In genomic region chr2:178479275-178479616, GRCh38 we compare ENCODE assay signal across 9 cellular contexts. TPM values are rescaled to one million over a fixed set of nuclear protein-coding genes. Genes with fewer than 3 reads are reported as not detected.
DNase-seq lines count a peak whose midpoint lies in the region; ATAC-seq, FAIRE-seq and TF ChIP-seq lines count a peak whose summit lies in the region.
"Had no signal": no experiment of that assay in that cellular context is flagged by ENCODE, and none has a peak within 500 bp of the region (broad histone marks: within the 10 kb centered on the region; RNA-seq: fewer than 3 reads in every experiment).

No MANE protein-coding gene starts in this region.

- no peaks in the 10 kb centered on the region for H3K27me3 ChIP-seq in keratinocyte (ENCODE audit: control insufficient read depth, extremely low read depth, insufficient read depth, low read length)

- H3K79me2 ChIP-seq in keratinocyte (ENCODE audit: control insufficient read depth, insufficient read depth, low read length), result peaks cover 30% of the 10 kb centered on the region

- H4K20me1 ChIP-seq in keratinocyte (ENCODE audit: control insufficient read depth, extremely low read depth, insufficient read depth, low read length), result no peaks in the 10 kb centered on the region

- H3K27ac Mint-ChIP-seq in T-helper 2 cell treated with Interferon-gamma antibody and Interleukin-4, amounts not matched to agents 5 μg/mL and 100 μg/mL, for 36 hours, result peak overlapping the region; percentile 95
- H3K27ac Mint-ChIP-seq in activated T-helper 17 cell treated with anti-CD3 and anti-CD28 coated beads, Interleukin-2, amount 50 U/mL, for 72 hours, result peak overlapping the region; percentile 98

- no peaks in the 10 kb centered on the region for H3K36me3 ChIP-seq in keratinocyte (ENCODE audit: control insufficient read depth in 2 of 2, extremely low read depth in 1 of 2, insufficient read depth in 2 of 2, low read length in 2 of 2)

- no peak for DNase-seq in T-helper 2 cell treated with Interferon-gamma antibody and Interleukin-4, amounts not matched to agents 5 μg/mL and 100 μg/mL, for 36 hours (ENCODE audit: low spot score)
- DNase-seq in T-helper 2 cell (no peak), keratinocyte (ENCODE audit: low read depth, low spot score) (no peak), superior temporal gyrus (ENCODE audit: extremely low spot score) (peak; percentile 44), iPS-NIHi7 (ENCODE audit: extremely low spot score) (no peak)

- no peaks in the 10 kb centered on the region for H3K27me3 Mint-ChIP-seq in T-helper 2 cell treated with Interferon-gamma antibody and Interleukin-4, amounts not matched to agents 5 μg/mL and 100 μg/mL, for 36 hours (ENCODE audit: low read depth)
- no peaks in the 10 kb centered on the region for H3K27me3 Mint-ChIP-seq in activated T-helper 17 cell treated with anti-CD3 and anti-CD28 coated beads, Interleukin-2, amount 50 U/mL, for 72 hours

- peak overlapping the region; percentile 75 for H3K9ac ChIP-seq in keratinocyte (ENCODE audit: control insufficient read depth, extremely low read depth, insufficient read depth, low read length)

- peaks cover 43% of the 10 kb centered on the region for H3K4me1 Mint-ChIP-seq in T-helper 2 cell treated with Interferon-gamma antibody and Interleukin-4, amounts not matched to agents 5 μg/mL and 100 μg/mL, for 36 hours (ENCODE audit: low read depth)
- H3K4me1 Mint-ChIP-seq in activated T-helper 17 cell treated with anti-CD3 and anti-CD28 coated beads, Interleukin-2, amount 50 U/mL, for 72 hours, result peaks cover 13% of the 10 kb centered on the region

- peak overlapping the region; percentile 91 for H3K4me3 Mint-ChIP-seq in T-helper 2 cell treated with Interferon-gamma antibody and Interleukin-4, amounts not matched to agents 5 μg/mL and 100 μg/mL, for 36 hours
- H3K4me3 Mint-ChIP-seq in activated T-helper 17 cell treated with anti-CD3 and anti-CD28 coated beads, Interleukin-2, amount 50 U/mL, for 72 hours, result peak overlapping the region; percentile 99

- no peak for TF ChIP-seq CTCF in keratinocyte (optimal IDR thresholded peaks at IDR 0.05 in 1 of 3, IDR thresholded peaks at IDR 0.05 in 1 of 3, conservative IDR thresholded peaks at IDR 0.05 in 1 of 3; ENCODE audit: extremely low read depth in 1 of 3, insufficient read depth in 2 of 3, low read length in 3 of 3)

- H3K9me3 Mint-ChIP-seq in T-helper 2 cell treated with Interferon-gamma antibody and Interleukin-4, amounts not matched to agents 5 μg/mL and 100 μg/mL, for 36 hours, result no peaks in the 10 kb centered on the region
- no peaks in the 10 kb centered on the region for H3K9me3 Mint-ChIP-seq in activated T-helper 17 cell treated with anti-CD3 and anti-CD28 coated beads, Interleukin-2, amount 50 U/mL, for 72 hours

- H3K9me3 ChIP-seq in keratinocyte (ENCODE audit: control insufficient read depth, low read depth, low read length), result no peaks in the 10 kb centered on the region

- no peaks in the 10 kb centered on the region for H3K9me1 ChIP-seq in keratinocyte (ENCODE audit: control insufficient read depth, extremely low read depth, insufficient read depth, low read length)

- peak overlapping the region; percentile 93 for H2AFZ ChIP-seq in keratinocyte (ENCODE audit: control insufficient read depth, low read length)

- H3K4me1 ChIP-seq in keratinocyte (ENCODE audit: control insufficient read depth, extremely low read depth, insufficient read depth, low read length), result peaks cover 27% of the 10 kb centered on the region

- peak overlapping the region; percentile 81 for H3K4me2 ChIP-seq in keratinocyte (ENCODE audit: control insufficient read depth, extremely low read depth, insufficient read depth, low read depth, low read length)

- H3K36me3 Mint-ChIP-seq in T-helper 2 cell treated with Interferon-gamma antibody and Interleukin-4, amounts not matched to agents 5 μg/mL and 100 μg/mL, for 36 hours (ENCODE audit: low read depth), result peaks cover 6% of the 10 kb centered on the region
- no peaks in the 10 kb centered on the region for H3K36me3 Mint-ChIP-seq in activated T-helper 17 cell treated with anti-CD3 and anti-CD28 coated beads, Interleukin-2, amount 50 U/mL, for 72 hours (ENCODE audit: low read depth)

- H3K27ac ChIP-seq in keratinocyte (ENCODE audit: control insufficient read depth, insufficient read depth, low read length), result no peak overlapping the region

- dilution Hi-C loops in keratinocyte (cut with MboI; ENCODE audit: extremely low pct_ligation_motif_present, low sequenced_read_pairs), result no loop called here

- peak overlapping the region; percentile 56 to 83 (median 74) for H3K4me3 ChIP-seq in keratinocyte (ENCODE audit: control insufficient read depth in 2 of 3, extremely low read depth in 1 of 3, insufficient read depth in 2 of 3, low read depth in 1 of 3, low read length in 3 of 3)

- ATAC-seq in activated T-helper 17 cell treated with anti-CD3 and anti-CD28 coated beads, Interleukin-2, amount 50 U/mL, for 72 hours (replicated peaks), result no peak
- no peak for ATAC-seq in GM18511 (IDR thresholded peaks at IDR 0.05; ENCODE audit: unreplicated experiment)
- no peak for ATAC-seq in HG03342 (IDR thresholded peaks at IDR 0.05; ENCODE audit: unreplicated experiment)

- no peak for FAIRE-seq in keratinocyte (lab: Jason Lieb, UNC)

RNA-seq across cellular contexts. Expression of gene FKBP7, which starts 0.8 kb away (rescaled TPM):
- 1 to 10 TPM; 1.7 to 2.6 TPM for total RNA-seq in activated T-helper 17 cell treated with anti-CD3 and anti-CD28 coated beads, Interleukin-2, amount 50 U/mL, for 72 hours
- polyA plus RNA-seq in keratinocyte, result 1.2 to 2.4 TPM (median 1.9 TPM) in 3 replicates
- polyA plus RNA-seq in keratinocyte (2011; ENCODE audit: low read depth), result 0.99 TPM
- polyA plus RNA-seq in keratinocyte (2011; cell fraction: cytosol; rRNA removed), result 0.85 and 0.95 TPM in 2 replicates
- 0.67 and 1.2 TPM in 2 replicates for polyA plus RNA-seq in keratinocyte (2011; cell fraction: nucleus; rRNA removed)
- polyA plus RNA-seq in keratinocyte (2012; ENCODE audit: low replicate concordance), result 0.86 and 1.5 TPM in 2 replicates
- 0.23 to 1.1 TPM in 2 of 3 replicates, not detected in the other for polyA minus RNA-seq in keratinocyte
- not detected for polyA minus RNA-seq in keratinocyte (2011; cell fraction: cytosol; rRNA and poly(A)+ RNA removed)
- polyA minus RNA-seq in keratinocyte (2011; cell fraction: nucleus; rRNA and poly(A)+ RNA removed), result 0.42 and 1.2 TPM in 2 replicates

RNA-seq across cellular contexts. Expression of gene PLEKHA3, which starts 1.0 kb away (rescaled TPM):
- 10 to 100 TPM; 17.9 to 26.4 TPM for total RNA-seq in activated T-helper 17 cell treated with anti-CD3 and anti-CD28 coated beads, Interleukin-2, amount 50 U/mL, for 72 hours
- 8.9 to 15.8 TPM (median 15.6 TPM) in 3 replicates for polyA plus RNA-seq in keratinocyte
- polyA plus RNA-seq in keratinocyte (2011; ENCODE audit: low read depth), result 20.4 TPM
- polyA plus RNA-seq in keratinocyte (2011; cell fraction: cytosol; rRNA removed), result 9.9 and 18.0 TPM in 2 replicates
- polyA plus RNA-seq in keratinocyte (2011; cell fraction: nucleus; rRNA removed), result 5.5 and 6.4 TPM in 2 replicates
- polyA plus RNA-seq in keratinocyte (2012; ENCODE audit: low replicate concordance), result 6.2 and 6.5 TPM in 2 replicates
- polyA minus RNA-seq in keratinocyte, result 1.8 to 4.6 TPM (median 2.2 TPM) in 3 replicates
- polyA minus RNA-seq in keratinocyte (2011; cell fraction: cytosol; rRNA and poly(A)+ RNA removed), result 2.5 TPM
- polyA minus RNA-seq in keratinocyte (2011; cell fraction: nucleus; rRNA and poly(A)+ RNA removed), result 3.2 and 5.0 TPM in 2 replicates

RNA-seq across cellular contexts. Expression of gene PJVK, which starts 28.1 kb away (rescaled TPM):
- total RNA-seq in activated T-helper 17 cell treated with anti-CD3 and anti-CD28 coated beads, Interleukin-2, amount 50 U/mL, for 72 hours, result 1 to 10 TPM; 2.3 to 2.4 TPM
- 1.0 to 4.1 TPM (median 3.5 TPM) in 3 replicates for polyA plus RNA-seq in keratinocyte
- 0.90 TPM for polyA plus RNA-seq in keratinocyte (2011; ENCODE audit: low read depth)
- 0.65 and 0.85 TPM in 2 replicates for polyA plus RNA-seq in keratinocyte (2011; cell fraction: cytosol; rRNA removed)
- 9.1 and 12.9 TPM in 2 replicates for polyA plus RNA-seq in keratinocyte (2011; cell fraction: nucleus; rRNA removed)
- polyA plus RNA-seq in keratinocyte (2012; ENCODE audit: low replicate concordance), result 1.1 and 2.1 TPM in 2 replicates
- polyA minus RNA-seq in keratinocyte, result 0.53 to 2.5 TPM in 2 of 3 replicates, not detected in the other
- polyA minus RNA-seq in keratinocyte (2011; cell fraction: cytosol; rRNA and poly(A)+ RNA removed), result 1.5 TPM
- 1.2 and 1.6 TPM in 2 replicates for polyA minus RNA-seq in keratinocyte (2011; cell fraction: nucleus; rRNA and poly(A)+ RNA removed)
- total RNA-seq: M059J had no signal

RNA-seq across cellular contexts. Expression of gene PRKRA, which starts 28.3 kb away (rescaled TPM):
- total RNA-seq in activated T-helper 17 cell treated with anti-CD3 and anti-CD28 coated beads, Interleukin-2, amount 50 U/mL, for 72 hours, result 10 to 100 TPM; 61.3 to 67.6 TPM
- polyA plus RNA-seq in keratinocyte, result 27.2 to 38.4 TPM (median 31.0 TPM) in 3 replicates
- polyA plus RNA-seq in keratinocyte (2011; ENCODE audit: low read depth), result 28.2 TPM
- 26.5 and 49.5 TPM in 2 replicates for polyA plus RNA-seq in keratinocyte (2011; cell fraction: cytosol; rRNA removed)
- polyA plus RNA-seq in keratinocyte (2011; cell fraction: nucleus; rRNA removed), result 21.1 and 23.4 TPM in 2 replicates
- 25.1 and 45.3 TPM in 2 replicates for polyA plus RNA-seq in keratinocyte (2012; ENCODE audit: low replicate concordance)
- polyA minus RNA-seq in keratinocyte, result 4.4 to 27.8 TPM (median 11.7 TPM) in 3 replicates
- polyA minus RNA-seq in keratinocyte (2011; cell fraction: cytosol; rRNA and poly(A)+ RNA removed), result 26.5 TPM
- polyA minus RNA-seq in keratinocyte (2011; cell fraction: nucleus; rRNA and poly(A)+ RNA removed), result 14.9 and 19.7 TPM in 2 replicates
